Comparison of ENCODE assay signal across 8 cellular contexts in the genomic region with DNA sequence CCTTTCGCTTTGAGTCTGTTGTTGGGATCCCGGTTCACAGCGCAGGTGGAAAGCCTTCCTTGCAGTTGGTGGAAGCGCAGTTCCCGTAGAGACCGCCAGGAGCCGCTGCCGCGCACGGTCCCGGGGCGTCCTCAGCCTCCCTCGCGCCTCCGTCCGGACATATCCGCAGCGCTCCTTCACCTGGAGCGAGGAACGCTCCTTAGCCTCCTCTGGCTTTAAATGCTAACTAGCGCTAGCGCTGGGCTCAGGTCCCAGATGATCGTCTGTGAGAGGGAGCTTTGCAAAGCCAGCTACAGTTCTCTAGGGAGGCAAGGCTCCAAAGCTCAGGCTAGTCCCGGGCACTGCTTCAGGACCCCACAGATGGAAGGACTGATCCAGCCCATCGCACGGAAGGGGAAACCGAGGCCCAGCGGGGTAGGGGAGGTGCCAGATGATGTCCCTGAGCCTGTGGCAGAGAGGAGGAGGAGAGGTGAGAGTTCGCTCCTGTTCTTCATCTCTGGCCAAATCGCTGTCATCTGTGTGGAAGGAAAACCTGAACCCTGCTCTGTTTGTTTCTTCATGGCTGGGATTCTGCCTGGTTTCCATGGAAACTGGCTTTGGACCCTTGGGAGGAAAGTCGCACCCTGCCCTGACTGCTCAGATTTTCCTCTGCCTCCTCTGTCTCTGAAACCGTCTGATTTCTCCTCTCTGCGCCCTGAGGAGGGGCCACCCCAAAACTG. TPM values are rescaled to one million over a fixed set of nuclear protein-coding genes. Genes with fewer than 3 reads are reported as not detected.
DNase-seq lines count a peak whose midpoint lies in the region; ATAC-seq and TF ChIP-seq lines count a peak whose summit lies in the region.

No MANE protein-coding gene starts in this region.

- CTCF ChIA-PET in Panc1 (lab: Charles Lee): interaction anchor here (1.1 kb wide), 1 partner anchor 126 kb away, joined by 3 read pairs; no protein-coding TSS in a partner anchor

- intact Hi-C loops in Panc1 (cut with micrococcal nuclease; ENCODE audit: unreplicated experiment): no loop called here

- POLR2A ChIA-PET in Panc1 (lab: Charles Lee): no interaction called here

- no peaks in the 10 kb centered on the region for H3K9me3 Mint-ChIP-seq in nephron

- in situ Hi-C loops in Caki2 (cut with HindIII; ENCODE audit: low pct_unique_long_range_greater_than_20kb, low sequenced_read_pairs): no loop called here
- in situ Hi-C loops in Panc1 (cut with HindIII; ENCODE audit: low pct_unique_long_range_greater_than_20kb, low sequenced_read_pairs): no loop called here

- peak overlapping the region in 2 of 3 experiments; percentile 8 to 12 for H3K4me3 Mint-ChIP-seq in nephron

- H3K4me1 Mint-ChIP-seq in nephron: peaks cover 53% of the 10 kb centered on the region

- no peak overlapping the region for H3K9ac ChIP-seq in HUES6 (ENCODE audit: low read length)

- no TSS peak for BruUV-seq in Panc1 (replicated peaks; lab: Mats Ljungman, UMichigan)

- peak overlapping the region in 2 of 3 experiments; percentile 8 to 15 for H3K27ac Mint-ChIP-seq in nephron

- H3K36me3 Mint-ChIP-seq in nephron (ENCODE audit: low read depth): no peaks in the 10 kb centered on the region

- peak; percentile 76 for ATAC-seq in GM21381 (IDR thresholded peaks at IDR 0.05; ENCODE audit: unreplicated experiment)
- peak; percentile 95 for ATAC-seq in Panc1

- H3K9me3 ChIP-seq in HUES6 (ENCODE audit: control insufficient read depth, insufficient read depth, low read depth, low read length) (no peaks in the 10 kb centered on the region), Panc1 (ENCODE audit: control insufficient read depth, insufficient read depth, low read depth, low read length) (no peaks in the 10 kb centered on the region)

- peaks cover 27% of the 10 kb centered on the region for H3K4me1 ChIP-seq in HUES6 (ENCODE audit: control insufficient read depth, insufficient read depth, low read length)
- H3K4me1 ChIP-seq in Panc1 (ENCODE audit: control insufficient read depth, insufficient read depth, low read length): no peaks in the 10 kb centered on the region

- H3K27me3 Mint-ChIP-seq in nephron (ENCODE audit: low read depth): peaks cover 38% of the 10 kb centered on the region

- TF ChIP-seq CTCF in Panc1 (IDR thresholded peaks at IDR 0.05): peak; percentile 94
- peak; percentile 99 for TF ChIP-seq CTCF in fibroblast of the aortic adventitia (IDR thresholded peaks at IDR 0.05; ENCODE audit: insufficient read depth, low read length)
- TF ChIP-seq CTCF in nephron (IDR thresholded peaks at IDR 0.05; ENCODE audit: unreplicated experiment in 3 of 3): peak; percentile 97 to 99 (median 99)

- no peak overlapping the region for H3K27ac ChIP-seq in HUES6 (ENCODE audit: low read depth, low read length)
- no peak overlapping the region for H3K27ac ChIP-seq in Panc1 (ENCODE audit: low read length)

- H3K4me3 ChIP-seq in HUES6 (ENCODE audit: low read depth, low read length) (peak overlapping the region; percentile 19; the same call in 1 of the 2 replicates), Panc1 (ENCODE audit: low read depth in 2 of 2, low read length in 2 of 2) (peak overlapping the region; percentile 14 to 39; a peak in 3 of 4 replicates), fibroblast of the aortic adventitia (ENCODE audit: low read depth, low read length) (peak overlapping the region; percentile 54)

- H3K27me3 ChIP-seq in HUES6 (ENCODE audit: control insufficient read depth, insufficient read depth, low read length): peaks cover 45% of the 10 kb centered on the region
- H3K27me3 ChIP-seq in Panc1 (ENCODE audit: control insufficient read depth, insufficient read depth, low read length): no peaks in the 10 kb centered on the region; the same call in 1 of the 2 replicates

- DNase-seq in Caki2 (ENCODE audit: low read depth): peak; percentile 56
- peak; percentile 53 for DNase-seq in Panc1 (ENCODE audit: low read depth, low spot score)
- DNase-seq in activated T-helper 1 cell treated with Interleukin-2 at 50 U/mL for 16 hours (ENCODE audit: low read depth): peak; percentile 64
- DNase-seq in fibroblast of the aortic adventitia (ENCODE audit: low read depth): peak; percentile 69
- DNase-seq in stimulated activated naive CD4-positive, alpha-beta T cell treated with Interleukin-2 at 50 U/mL for 16 hours (lab: John Stamatoyannopoulos, UW): peak; percentile 73

- no peaks in the 10 kb centered on the region for H3K36me3 ChIP-seq in HUES6 (ENCODE audit: control insufficient read depth, insufficient read depth, low read length)
- no peaks in the 10 kb centered on the region for H3K36me3 ChIP-seq in Panc1 (ENCODE audit: control insufficient read depth, insufficient read depth, low read length)

RNA-seq across cellular contexts. Expression of a gene that starts 31.4 kb away (rescaled TPM):
- not detected in 2 replicates for total RNA-seq in Caki2 (2014; rRNA removed; shearing (Covaris generic); ENCODE audit: low replicate concordance)
- 0.10 TPM for total RNA-seq in Panc1 (2021; ENCODE audit: unreplicated experiment)
- polyA plus RNA-seq in Panc1 (2012; ENCODE audit: insufficient read length): not detected
- 25.1 and 25.3 TPM in 2 replicates for total RNA-seq in fibroblast of the aortic adventitia (ENCODE audit: low replicate concordance)

Comparison
In these comparisons a context has a peak if more than half of its experiments do, and no peak if none do; other contexts are left out.
1. RNA of a gene that starts 31.4 kb away (total RNA-seq): 25.1 to 25.3 TPM in fibroblast of the aortic adventitia; 0.10 TPM in Panc1 (single experiment) and not detected in Caki2; every median in the first group is over 10 times any median in the second.
2. Peak in every context shown above with its lines, with median percentiles within 50 percentile points of each other: DNase-seq, H3K4me3 ChIP-seq and CTCF ChIP-seq.